ENCODE assay signal across 37 cellular contexts in genomic region chr3:150479370-150479769, GRCh38.
"Had no signal": no experiment of that assay in that cellular context is flagged by ENCODE, and none has a peak within 500 bp of the region (broad histone marks: within the 10 kb centered on the region; RNA-seq: fewer than 3 reads in every experiment).

No MANE protein-coding gene starts in this region.

- H3K27me3 Mint-ChIP-seq: activated CD4-positive, alpha-beta T cell treated with anti-CD3 and anti-CD28 coated beads for 36 hours; activated CD4-positive, alpha-beta T cell treated with anti-CD3 and anti-CD28 coated beads, Interleukin-2, amount 10 ng/mL, durations not matched to agents 7 days and 5 days; activated naive CD8-positive, alpha-beta T cell; activated naive CD8-positive, alpha-beta T cell treated with anti-CD3 and anti-CD28 coated beads, Interleukin-2, amount 10 ng/mL, durations not matched to agents 7 days and 5 days; activated naive CD8-positive, alpha-beta T cell treated with anti-CD3 and anti-CD28 coated beads, Interleukin-2, amount 50 U/mL, for 24 hours; activated T-cell treated with anti-CD3 and anti-CD28 coated beads, Interleukin-2, amount 50 U/mL, for 24 hours; central memory CD8-positive, alpha-beta T cell had no signal

- H3K4me1 Mint-ChIP-seq: activated CD4-positive, alpha-beta memory T cell treated with anti-CD3 and anti-CD28 coated beads, Interleukin-2, amount 10 ng/mL, durations not matched to agents 7 days and 5 days; activated CD4-positive, alpha-beta T cell treated with anti-CD3 and anti-CD28 coated beads for 36 hours; activated CD4-positive, alpha-beta T cell treated with anti-CD3 and anti-CD28 coated beads, Interleukin-2, amount 10 ng/mL, durations not matched to agents 7 days and 5 days; activated CD8-positive, alpha-beta memory T cell treated with anti-CD3 and anti-CD28 coated beads, Interleukin-2, amount 10 ng/mL, durations not matched to agents 7 days and 5 days; activated naive CD4-positive, alpha-beta T cell treated with anti-CD3 and anti-CD28 coated beads, Interleukin-2, amount 10 ng/mL, durations not matched to agents 7 days and 5 days; activated naive CD4-positive, alpha-beta T cell treated with anti-CD3 and anti-CD28 coated beads, Interleukin-2, amount 50 U/mL, for 24 hours; activated naive CD8-positive, alpha-beta T cell treated with anti-CD3 and anti-CD28 coated beads, Interleukin-2, amount 10 ng/mL, durations not matched to agents 7 days and 5 days; activated naive CD8-positive, alpha-beta T cell treated with anti-CD3 and anti-CD28 coated beads, Interleukin-2, amount 50 U/mL, for 24 hours; brain; central memory CD8-positive, alpha-beta T cell; WTC11 had no signal

- DNase-seq: activated CD4-positive, alpha-beta memory T cell treated with anti-CD3 and anti-CD28 coated beads, Interleukin-2, amount 10 ng/mL, durations not matched to agents 7 days and 5 days; activated CD4-positive, alpha-beta T cell treated with anti-CD3 and anti-CD28 coated beads for 1 hour; activated CD4-positive, alpha-beta T cell treated with anti-CD3 and anti-CD28 coated beads for 36 hours; activated CD4-positive, alpha-beta T cell treated with anti-CD3 and anti-CD28 coated beads for 48 hours; activated CD4-positive, alpha-beta T cell treated with anti-CD3 and anti-CD28 coated beads, Interleukin-2, amount 10 ng/mL, durations not matched to agents 7 days and 5 days; activated CD4-positive, alpha-beta T cell treated with anti-CD3 and anti-CD28 coated beads, Interleukin-2, amount 50 U/mL, for 48 hours; activated CD4-positive, CD25-positive, alpha-beta regulatory T cell; activated CD8-positive, alpha-beta memory T cell treated with anti-CD3 and anti-CD28 coated beads for 24 hours; activated CD8-positive, alpha-beta memory T cell treated with anti-CD3 and anti-CD28 coated beads, Interleukin-2, amount 10 ng/mL, durations not matched to agents 7 days and 5 days; activated CD8-positive, alpha-beta memory T cell treated with anti-CD3 and anti-CD28 coated beads, Interleukin-2, amount 50 U/mL, for 48 hours; activated CD8-positive, alpha-beta T cell treated with anti-CD3 and anti-CD28 coated beads, Interleukin-2, amount 10 ng/mL, durations not matched to agents 7 days and 5 days; activated effector memory CD4-positive, alpha-beta T cell treated with Interleukin-2 at 50 U/mL for 16 hours; activated gamma-delta T cell; activated naive CD4-positive, alpha-beta T cell treated with anti-CD3 and anti-CD28 coated beads, Interleukin-2, amount 10 ng/mL, durations not matched to agents 7 days and 5 days; activated naive CD4-positive, alpha-beta T cell treated with Interleukin-2 at 50 U/mL for 16 hours; activated naive CD8-positive, alpha-beta T cell treated with anti-CD3 and anti-CD28 coated beads, Interleukin-2, amount 10 ng/mL, durations not matched to agents 7 days and 5 days; activated naive CD8-positive, alpha-beta T cell treated with anti-CD3 and anti-CD28 coated beads, Interleukin-2, amount 50 U/mL, for 24 hours; activated T-cell treated with anti-CD3 and anti-CD28 coated beads, Interleukin-2, amount 50 U/mL, for 24 hours; activated T-cell treated with anti-CD3 and anti-CD28 coated beads, Interleukin-2, amount 50 U/mL, for 48 hours; amygdala; anterior cingulate cortex; caudate nucleus; cerebellar nuclear complex; T-helper 1 cell; T-helper 2 cell; T-helper 9 cell; WERI-Rb-1 had no signal

- H3K36me3 Mint-ChIP-seq: activated naive CD4-positive, alpha-beta T cell treated with anti-CD3 and anti-CD28 coated beads, Interleukin-2, amount 10 ng/mL, durations not matched to agents 7 days and 5 days; WTC11 had no signal

- H3K27ac Mint-ChIP-seq: activated CD4-positive, alpha-beta memory T cell treated with anti-CD3 and anti-CD28 coated beads, Interleukin-2, amount 10 ng/mL, durations not matched to agents 7 days and 5 days; activated CD4-positive, alpha-beta T cell treated with anti-CD3 and anti-CD28 coated beads for 36 hours; activated CD4-positive, alpha-beta T cell treated with anti-CD3 and anti-CD28 coated beads, Interleukin-2, amount 10 ng/mL, durations not matched to agents 7 days and 5 days; activated CD8-positive, alpha-beta memory T cell treated with anti-CD3 and anti-CD28 coated beads, Interleukin-2, amount 10 ng/mL, durations not matched to agents 7 days and 5 days; activated CD8-positive, alpha-beta T cell treated with anti-CD3 and anti-CD28 coated beads, Interleukin-2, amount 10 ng/mL, durations not matched to agents 7 days and 5 days; activated naive CD4-positive, alpha-beta T cell treated with anti-CD3 and anti-CD28 coated beads, Interleukin-2, amount 10 ng/mL, durations not matched to agents 7 days and 5 days; activated naive CD4-positive, alpha-beta T cell treated with anti-CD3 and anti-CD28 coated beads, Interleukin-2, amount 50 U/mL, for 24 hours; activated naive CD8-positive, alpha-beta T cell; activated naive CD8-positive, alpha-beta T cell treated with anti-CD3 and anti-CD28 coated beads, Interleukin-2, amount 10 ng/mL, durations not matched to agents 7 days and 5 days; activated naive CD8-positive, alpha-beta T cell treated with anti-CD3 and anti-CD28 coated beads, Interleukin-2, amount 50 U/mL, for 24 hours; activated T-cell treated with anti-CD3 and anti-CD28 coated beads, Interleukin-2, amount 50 U/mL, for 24 hours; activated T-helper 2 cell treated with anti-CD3 and anti-CD28 coated beads, Interferon-gamma antibody, Interleukin-2, Interleukin-4, amounts not matched to agents 10 μg/mL and 5 μg/mL and 100 μg/mL, durations not matched to agents 14 hours and 24 hours and 36 hours; brain; T-helper 1 cell treated with Interleukin-12 subunit alpha and Interleukin-12 subunit beta and Interleukin-4 antibody, amounts not matched to agents 30 μg/mL and 1 μg/mL, for 36 hours; T-helper 2 cell treated with Interferon-gamma antibody and Interleukin-4, amounts not matched to agents 5 μg/mL and 100 μg/mL, for 36 hours; WTC11 had no signal

- FAIRE-seq: bronchial epithelial cell, TTC549 had no signal

- H3K4me3 Mint-ChIP-seq: activated CD4-positive, alpha-beta memory T cell treated with anti-CD3 and anti-CD28 coated beads, Interleukin-2, amount 10 ng/mL, durations not matched to agents 7 days and 5 days; activated CD4-positive, alpha-beta T cell treated with anti-CD3 and anti-CD28 coated beads for 36 hours; activated CD4-positive, alpha-beta T cell treated with anti-CD3 and anti-CD28 coated beads, Interleukin-2, amount 10 ng/mL, durations not matched to agents 7 days and 5 days; activated CD8-positive, alpha-beta memory T cell treated with anti-CD3 and anti-CD28 coated beads, Interleukin-2, amount 10 ng/mL, durations not matched to agents 7 days and 5 days; activated CD8-positive, alpha-beta T cell treated with anti-CD3 and anti-CD28 coated beads, Interleukin-2, amount 10 ng/mL, durations not matched to agents 7 days and 5 days; activated naive CD4-positive, alpha-beta T cell treated with anti-CD3 and anti-CD28 coated beads, Interleukin-2, amount 10 ng/mL, durations not matched to agents 7 days and 5 days; activated naive CD4-positive, alpha-beta T cell treated with anti-CD3 and anti-CD28 coated beads, Interleukin-2, amount 50 U/mL, for 24 hours; activated naive CD8-positive, alpha-beta T cell; activated naive CD8-positive, alpha-beta T cell treated with anti-CD3 and anti-CD28 coated beads, Interleukin-2, amount 10 ng/mL, durations not matched to agents 7 days and 5 days; activated naive CD8-positive, alpha-beta T cell treated with anti-CD3 and anti-CD28 coated beads, Interleukin-2, amount 50 U/mL, for 24 hours; activated T-cell treated with anti-CD3 and anti-CD28 coated beads, Interleukin-2, amount 50 U/mL, for 24 hours; brain; central memory CD8-positive, alpha-beta T cell; T-helper 1 cell treated with Interleukin-12 subunit alpha and Interleukin-12 subunit beta and Interleukin-4 antibody, amounts not matched to agents 30 μg/mL and 1 μg/mL, for 36 hours; T-helper 2 cell treated with Interferon-gamma antibody and Interleukin-4, amounts not matched to agents 5 μg/mL and 100 μg/mL, for 36 hours; WTC11 had no signal
